1 cellular context compared by ENCODE assay signal in the genomic region with DNA sequence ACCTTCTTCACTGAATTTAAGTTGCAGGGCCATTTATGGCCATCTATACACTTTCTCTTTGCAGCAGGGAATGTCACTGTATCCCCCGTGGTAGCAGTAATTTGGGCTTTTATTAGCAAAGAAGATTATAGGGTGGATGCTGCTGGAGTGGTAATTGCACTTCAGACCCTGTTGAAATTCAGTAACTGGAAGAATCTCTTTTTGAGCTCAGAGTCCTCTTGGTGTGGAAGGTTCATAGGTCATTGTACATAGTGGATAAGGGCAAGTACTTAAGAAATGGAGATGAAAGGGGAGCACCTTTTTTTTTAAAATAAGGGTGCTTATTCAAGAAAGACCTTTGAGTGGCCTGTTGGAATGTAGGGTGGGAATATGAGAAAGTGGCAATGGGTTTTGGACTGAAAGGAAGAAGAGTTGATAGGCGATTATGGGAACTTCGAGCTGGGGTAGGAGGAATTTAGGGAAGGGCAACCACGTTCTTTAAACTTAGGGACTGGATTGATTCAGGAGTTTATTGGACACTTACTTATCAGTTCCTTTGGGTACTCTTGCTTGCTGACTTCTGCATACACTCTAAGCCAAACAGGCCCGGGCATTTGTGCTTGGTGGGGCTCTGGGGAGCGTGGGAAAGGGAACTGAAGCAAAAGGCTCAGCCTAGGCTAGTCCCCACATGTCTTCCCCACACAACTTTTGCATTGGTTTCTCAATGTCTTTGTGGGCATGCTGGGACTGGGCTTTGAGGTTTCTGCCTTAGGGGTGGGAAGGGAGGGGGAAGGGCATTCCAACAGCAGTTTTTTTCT.
TF ChIP-seq lines count a peak whose summit lies in the region.

No MANE protein-coding gene starts in this region.

TF ChIP-seq in H1, 55 proteins besides CTCF, POLR2A, EP300 and RAD21:
- TF ChIP-seq SIN3A (conservative IDR thresholded peaks at IDR 0.05 in 1 of 2, IDR thresholded peaks at IDR 0.05 in 1 of 2; ENCODE audit: low read depth in 1 of 2, low read length in 2 of 2) = no peak
- no peak for TF ChIP-seq POLR2AphosphoS5 (IDR thresholded peaks at IDR 0.05; ENCODE audit: low read depth, low read length)
